ENCODE assay signal across 9 cellular contexts in the genomic region with DNA sequence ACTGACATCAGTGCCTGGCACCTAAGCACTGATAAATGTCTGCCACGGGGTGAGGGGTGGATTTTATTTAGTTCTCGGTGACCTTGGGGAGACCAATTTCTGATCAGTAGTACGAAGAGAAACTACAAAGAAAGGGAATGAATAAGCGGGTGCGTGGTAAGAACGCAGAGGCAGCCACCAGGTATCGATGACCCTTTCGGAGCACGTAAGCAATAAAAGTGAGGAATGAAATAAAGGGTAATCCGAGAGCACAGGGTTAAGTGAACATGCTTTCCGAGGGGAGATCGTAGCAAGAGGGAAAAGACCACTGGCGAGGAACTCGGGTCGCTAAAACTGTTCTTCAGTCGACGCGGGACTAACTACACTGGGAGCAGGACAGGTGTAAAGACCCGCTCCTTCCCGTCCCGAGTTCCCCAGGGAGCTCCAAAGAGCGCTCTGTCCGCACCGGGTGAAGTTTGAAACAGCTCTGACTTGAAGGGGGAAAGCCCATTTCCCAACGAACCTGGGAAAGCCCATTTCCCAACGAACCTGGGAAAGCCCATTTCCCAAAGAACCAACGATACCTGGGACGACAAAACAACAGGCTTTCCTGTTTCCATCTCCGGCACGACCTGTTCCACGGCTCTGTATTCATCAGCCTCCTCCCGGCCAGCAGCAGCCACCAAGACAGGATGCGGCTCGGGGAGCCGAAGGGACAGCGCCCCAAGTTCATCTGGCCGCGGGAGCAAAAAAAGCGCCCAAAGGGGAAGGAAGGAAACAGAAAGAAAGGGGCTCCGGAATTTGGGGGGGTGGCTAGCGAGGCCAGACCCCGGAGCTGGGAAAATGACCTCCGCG. TPM values are rescaled to one million over a fixed set of nuclear protein-coding genes. Genes with fewer than 3 reads are reported as not detected.
DNase-seq lines count a peak whose midpoint lies in the region; ATAC-seq and TF ChIP-seq lines count a peak whose summit lies in the region.
"Had no signal": no experiment of that assay in that cellular context is flagged by ENCODE, and none has a peak within 500 bp of the region (broad histone marks: within the 10 kb centered on the region; RNA-seq: fewer than 3 reads in every experiment).

No MANE protein-coding gene starts in this region.

- H3K27me3 ChIP-seq in breast epithelium: peaks cover 0 to 6% of the 10 kb centered on the region in 2 donors

- TF ChIP-seq CTCF in LNCaP clone FGC (IDR thresholded peaks at IDR 0.05; ENCODE audit: control insufficient read depth, extremely low read depth, insufficient read depth) (no peak), breast epithelium (IDR thresholded peaks at IDR 0.05) (no peak)

- H3K9me3 ChIP-seq in breast epithelium: no peaks in the 10 kb centered on the region

- no peaks in the 10 kb centered on the region for H3K4me1 ChIP-seq in breast epithelium

- peak; percentile 35 for DNase-seq in AG20443 (ENCODE audit: low spot score)
- no peak for DNase-seq in LNCaP clone FGC (ENCODE audit: low read depth)
- DNase-seq in breast epithelium (ENCODE audit: low spot score in 2 of 2): no peak
- DNase-seq in left lobe of liver (ENCODE audit: low spot score): no peak
- DNase-seq in substantia nigra (lab: John Stamatoyannopoulos, UW): peak in 23 of 49 donors; percentile 5 to 59 (median 25)
- DNase-seq in stimulated activated CD4-positive, alpha-beta T cell treated with anti-CD3 and anti-CD28 coated beads, Interleukin-2, amount 100 ng/mL, for 48 hours: no peak

- H3K27ac ChIP-seq in breast epithelium: peak overlapping the region in 1 of 2 donors; percentile 54
- peak overlapping the region; percentile 57 for H3K27ac ChIP-seq in substantia nigra (ENCODE audit: low read depth, low read length, poor library complexity, severe bottlenecking)

- TF ChIP-seq POLR2A in GM18505 (IDR thresholded peaks at IDR 0.05; ENCODE audit: borderline replicate concordance, extremely low read depth, insufficient read depth, insufficient read length) (no peak), breast epithelium (IDR thresholded peaks at IDR 0.05) (no peak)

- no peaks in the 10 kb centered on the region for H3K36me3 ChIP-seq in breast epithelium

- H3K4me3 ChIP-seq in LNCaP clone FGC (ENCODE audit: low read depth, low read length) (peak overlapping the region; percentile 86), breast epithelium (peak overlapping the region; percentile 54 to 86 (median 74))

- intact Hi-C loops in breast epithelium (cut with DNase I; ENCODE audit: low total_unique reads): no loop called here

- ATAC-seq in GM18505 (IDR thresholded peaks at IDR 0.05; ENCODE audit: unreplicated experiment): peak; percentile 19
- ATAC-seq in left lobe of liver: peak; percentile 52
- ATAC-seq in HG02870 (IDR thresholded peaks at IDR 0.05; ENCODE audit: unreplicated experiment): no peak

RNA-seq across cellular contexts. Expression of gene ELOVL7, which starts 1.0 kb away (rescaled TPM):
- total RNA-seq in breast epithelium: 1 to 10 TPM; 3.9 to 7.5 (median 6.1) TPM
- total RNA-seq in left lobe of liver: 0.60 TPM
- total RNA-seq: LHCN-M2 had no signal
